Comparison of ENCODE assay signal across 1 cellular context in the genomic region with DNA sequence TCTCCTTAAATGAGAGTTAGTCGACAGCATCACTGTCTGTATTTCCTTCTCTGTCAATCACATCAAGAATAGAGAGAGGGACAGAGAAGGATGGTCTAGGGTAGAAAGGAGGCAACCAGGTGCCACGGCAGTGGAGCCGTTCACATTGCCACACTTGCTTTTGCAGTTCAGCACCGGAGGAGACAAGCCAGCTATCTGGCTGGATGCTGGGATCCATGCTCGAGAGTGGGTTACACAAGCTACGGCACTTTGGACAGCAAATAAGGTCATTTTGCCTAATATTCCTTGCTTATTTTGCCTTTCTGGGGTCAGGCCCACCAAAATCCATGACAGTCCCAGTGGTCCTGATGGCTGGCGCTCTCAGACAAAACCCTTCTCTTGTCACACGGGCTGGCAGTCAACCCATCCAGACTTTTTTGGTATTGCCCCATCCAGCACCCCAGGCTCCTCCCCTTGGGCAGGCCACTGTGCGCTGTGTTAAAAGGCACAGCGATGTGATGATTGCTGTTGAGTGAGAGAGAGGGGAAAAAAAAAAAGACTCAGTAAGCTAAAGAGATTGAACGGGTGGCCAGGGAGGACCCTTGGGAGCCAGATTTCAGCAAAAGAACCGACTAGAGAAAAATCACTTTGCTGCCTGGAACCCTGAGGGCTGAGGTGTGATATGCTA.
TF ChIP-seq lines count a peak whose summit lies in the region.

No MANE protein-coding gene starts in this region.

TF ChIP-seq in IMR-90, 13 proteins besides CTCF, POLR2A, EP300 and RAD21:
- TF ChIP-seq NFE2L2 (IDR thresholded peaks at IDR 0.05; ENCODE audit: low read depth, low read length) (no peak), RCOR1 (IDR thresholded peaks at IDR 0.05; ENCODE audit: insufficient replicate concordance, low read length) (no peak), MAFK (IDR thresholded peaks at IDR 0.05; ENCODE audit: low read depth, low read length) (no peak), MAZ (IDR thresholded peaks at IDR 0.05; ENCODE audit: borderline replicate concordance, low read depth, low read length) (no peak), CHD1 (IDR thresholded peaks at IDR 0.05; ENCODE audit: low read depth, low read length) (no peak), SMC3 (IDR thresholded peaks at IDR 0.05; ENCODE audit: low read depth, low read length) (no peak), FOS (IDR thresholded peaks at IDR 0.05; ENCODE audit: low read depth, low read length) (no peak)
- TF ChIP-seq, protein P1, sequence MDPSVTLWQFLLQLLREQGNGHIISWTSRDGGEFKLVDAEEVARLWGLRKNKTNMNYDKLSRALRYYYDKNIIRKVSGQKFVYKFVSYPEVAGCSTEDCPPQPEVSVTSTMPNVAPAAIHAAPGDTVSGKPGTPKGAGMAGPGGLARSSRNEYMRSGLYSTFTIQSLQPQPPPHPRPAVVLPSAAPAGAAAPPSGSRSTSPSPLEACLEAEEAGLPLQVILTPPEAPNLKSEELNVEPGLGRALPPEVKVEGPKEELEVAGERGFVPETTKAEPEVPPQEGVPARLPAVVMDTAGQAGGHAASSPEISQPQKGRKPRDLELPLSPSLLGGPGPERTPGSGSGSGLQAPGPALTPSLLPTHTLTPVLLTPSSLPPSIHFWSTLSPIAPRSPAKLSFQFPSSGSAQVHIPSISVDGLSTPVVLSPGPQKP (IDR thresholded peaks at IDR 0.05; ENCODE audit: borderline replicate concordance, low read depth, low read length), result no peak
